In genomic region chr11:15901046-15901445, GRCh38 we compare ENCODE assay signal across 2 cellular contexts.
TF ChIP-seq lines count a peak whose summit lies in the region.

No MANE protein-coding gene starts in this region.

TF ChIP-seq in GM23338, 12 proteins besides CTCF, POLR2A, EP300 and RAD21:
- TF ChIP-seq REST (IDR thresholded peaks at IDR 0.05; ENCODE audit: unreplicated experiment) (no peak), STAT1 (IDR thresholded peaks at IDR 0.05; ENCODE audit: unreplicated experiment) (no peak), ETS1 (IDR thresholded peaks at IDR 0.05) (no peak), ZNF114 (CRISPR knock-in tag; IDR thresholded peaks at IDR 0.05) (no peak), POLR2AphosphoS5 (IDR thresholded peaks at IDR 0.05; ENCODE audit: low read depth) (no peak), ZNF331 (CRISPR knock-in tag; IDR thresholded peaks at IDR 0.05; ENCODE audit: low read depth) (no peak), NANOG (IDR thresholded peaks at IDR 0.05; ENCODE audit: borderline replicate concordance) (no peak)

TF ChIP-seq in GM12878, 131 proteins besides CTCF, POLR2A, EP300 and RAD21:
- TF ChIP-seq HDGF (IDR thresholded peaks at IDR 0.05) (no peak), EZH2 (IDR thresholded peaks at IDR 0.05; ENCODE audit: borderline replicate concordance, control insufficient read depth, low read depth, low read length) (no peak), NFIC (IDR thresholded peaks at IDR 0.05; ENCODE audit: low read depth, low read length) (no peak), EED (IDR thresholded peaks at IDR 0.05; ENCODE audit: low read depth) (no peak), MEF2B (IDR thresholded peaks at IDR 0.05; ENCODE audit: partially characterized antibody, poor library complexity, severe bottlenecking) (peak; percentile 39), SREBF2 (IDR thresholded peaks at IDR 0.05; ENCODE audit: low read length) (no peak), E2F4 (IDR thresholded peaks at IDR 0.05; ENCODE audit: low read depth, low read length) (no peak)
TF ChIP-seq in GM12878: peak in this region for 1.
